Comparison of ENCODE assay signal across 16 cellular contexts in the genomic region with DNA sequence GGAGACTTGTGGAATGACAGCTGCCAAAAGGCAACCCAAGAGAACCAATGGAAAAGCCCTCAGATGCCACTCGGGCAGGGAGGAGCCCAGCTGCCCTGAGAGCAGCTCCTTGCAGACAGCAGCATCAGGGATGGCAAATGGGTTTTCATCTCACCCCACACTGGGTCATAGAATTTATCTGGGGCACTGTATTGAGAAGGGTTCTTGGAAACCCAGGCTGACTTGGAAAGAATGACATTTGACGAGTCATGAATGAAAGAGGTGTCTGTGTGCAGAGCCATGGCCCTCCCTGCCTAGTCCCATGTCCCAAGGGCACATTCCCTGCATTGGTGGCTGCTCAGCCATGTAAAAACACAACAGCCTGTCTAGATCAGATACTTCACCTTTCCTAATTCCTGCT.
DNase-seq lines count a peak whose midpoint lies in the region; ATAC-seq and TF ChIP-seq lines count a peak whose summit lies in the region.
"Had no signal": no experiment of that assay in that cellular context is flagged by ENCODE, and none has a peak within 500 bp of the region (broad histone marks: within the 10 kb centered on the region; RNA-seq: fewer than 3 reads in every experiment).

No MANE protein-coding gene starts in this region.

- no peaks in the 10 kb centered on the region for H3K79me2 ChIP-seq in PC-3 (ENCODE audit: low read length)

- no peaks in the 10 kb centered on the region for H3K27me3 ChIP-seq in CD4-positive, alpha-beta T cell (ENCODE audit: control insufficient read depth, insufficient read depth, low read length)
- H3K27me3 ChIP-seq in PC-3 (ENCODE audit: low read length) = no peaks in the 10 kb centered on the region
- H3K27me3 ChIP-seq: brain microvascular endothelial cell, testis had no signal

- no peaks in the 10 kb centered on the region for H3F3A ChIP-seq in PC-3 (ENCODE audit: low read length, unreplicated experiment)

- intact Hi-C loops in CD4-positive, alpha-beta T cell (cut with DNase I, micrococcal nuclease) = loop anchor here (5.0 to 10.0 kb wide), 4 partner anchors 107 to 236 kb away; no protein-coding TSS in a partner anchor
- intact Hi-C loops in PC-3 (cut with micrococcal nuclease) = no loop called here

- POLR2A ChIA-PET in CD4-positive, alpha-beta T cell (lab: Charles Lee) = interaction anchor here (0.6 to 2.0 kb wide), 11 partner anchors 9 to 367 kb away, joined by 3 to 38 read pairs (median 4); partner anchors contain the start of gene BHLHE40
- POLR2A ChIA-PET in PC-3 (lab: Charles Lee; ENCODE audit: unreplicated experiment) = no interaction called here
- POLR2A ChIA-PET in naive thymus-derived CD8-positive, alpha-beta T cell (lab: Charles Lee) = interaction anchor here (1.0 to 2.0 kb wide), 5 partner anchors 9 to 159 kb away, joined by 3 to 8 read pairs (median 5); partner anchors contain the start of gene BHLHE40
- POLR2A ChIA-PET in HEK293T (lab: Yijun Ruan, JAX) = no interaction called here

- H2AFZ ChIP-seq in PC-3 (ENCODE audit: low read length) = no peak overlapping the region

- peaks cover 22% of the 10 kb centered on the region for H3K36me3 ChIP-seq in PC-3 (ENCODE audit: low read depth, low read length)
- H3K36me3 ChIP-seq: brain microvascular endothelial cell had no signal

- no peaks in the 10 kb centered on the region for H3K9me3 ChIP-seq in CD4-positive, alpha-beta T cell (ENCODE audit: control insufficient read depth, low read length)
- 0 out of 2 replicates have a peak, but pooled peaks cover 11% of the 10 kb centered on the region for H3K9me3 ChIP-seq in PC-3 (ENCODE audit: low read length)
- H3K9me3 ChIP-seq: testis had no signal

- H3K27ac Mint-ChIP-seq in CD4-positive, alpha-beta T cell = peak overlapping the region; percentile 95
- peak overlapping the region; percentile 74 to 98 (median 92) for H3K27ac Mint-ChIP-seq in naive thymus-derived CD8-positive, alpha-beta T cell

- H3K4me2 ChIP-seq in PC-3 (ENCODE audit: low read length) = no peak overlapping the region

- TF ChIP-seq CTCF in CD4-positive, alpha-beta T cell (IDR thresholded peaks at IDR 0.05) = no peak
- TF ChIP-seq CTCF in PC-3 (conservative IDR thresholded peaks at IDR 0.05; ENCODE audit: low read depth, low read length) = no peak

- H3K36me3 Mint-ChIP-seq in CD4-positive, alpha-beta T cell (ENCODE audit: low read depth) = peaks cover 48% of the 10 kb centered on the region
- peaks cover 10 to 32% (median 19%) of the 10 kb centered on the region in 3 donors for H3K36me3 Mint-ChIP-seq in naive thymus-derived CD8-positive, alpha-beta T cell

- H3K4me3 Mint-ChIP-seq in CD4-positive, alpha-beta T cell = no peak overlapping the region
- peak overlapping the region in 6 of 10 donors; percentile 19 to 62 (median 42) for H3K4me3 Mint-ChIP-seq in naive thymus-derived CD8-positive, alpha-beta T cell
- H3K4me3 Mint-ChIP-seq: nephron had no signal

- CTCF ChIA-PET in CD4-positive, alpha-beta T cell (lab: Charles Lee) = interaction anchor here (1.0 to 2.0 kb wide), 10 partner anchors 17 to 236 kb away, joined by 3 to 20 read pairs (median 5); partner anchors contain the start of gene BHLHE40
- CTCF ChIA-PET in PC-3 (lab: Charles Lee) = no interaction called here
- CTCF ChIA-PET in HEK293T (lab: Yijun Ruan, JAX) = no interaction called here

- no peak overlapping the region for H3K4me3 ChIP-seq in PC-3 (ENCODE audit: low read length)
- H3K4me3 ChIP-seq: testis had no signal

- peaks cover 2% of the 10 kb centered on the region for H3K9me3 Mint-ChIP-seq in CD4-positive, alpha-beta T cell
- H3K9me3 Mint-ChIP-seq in naive thymus-derived CD8-positive, alpha-beta T cell = peaks cover 0 to 4% (median 0%) of the 10 kb centered on the region in 9 donors

- no peak overlapping the region for H3K9ac ChIP-seq in PC-3 (ENCODE audit: low read length)

- no peaks in the 10 kb centered on the region for H3K9me2 ChIP-seq in PC-3 (replicated peaks; ENCODE audit: low read length)

- ATAC-seq in CD4-positive, alpha-beta T cell (ENCODE audit: poor library complexity) = no peak
- no peak for ATAC-seq in PC-3
- peak in 1 of 2 donors; percentile 1 for ATAC-seq in naive thymus-derived CD8-positive, alpha-beta T cell
- ATAC-seq: HCT116 had no signal

- H3K27me3 Mint-ChIP-seq in CD4-positive, alpha-beta T cell = no peaks in the 10 kb centered on the region
- no peaks in the 10 kb centered on the region for H3K27me3 Mint-ChIP-seq in naive thymus-derived CD8-positive, alpha-beta T cell

- no peaks in the 10 kb centered on the region for H4K20me1 ChIP-seq in PC-3 (ENCODE audit: low read length)

- H3K4me1 Mint-ChIP-seq in CD4-positive, alpha-beta T cell (ENCODE audit: low read depth) = peaks cover 68% of the 10 kb centered on the region
- H3K4me1 Mint-ChIP-seq in naive thymus-derived CD8-positive, alpha-beta T cell = peaks cover 43 to 71% (median 61%) of the 10 kb centered on the region in 4 donors

- H3K4me1 ChIP-seq in PC-3 (ENCODE audit: insufficient read depth, low read length) = peaks cover 41% of the 10 kb centered on the region

- DNase-seq in CD4-positive, alpha-beta T cell = no peak
- DNase-seq in PC-3 (peak; percentile 49), NCI-H187 (lab: John Stamatoyannopoulos, UW) (no peak), HEK293T (ENCODE audit: extremely low spot score) (no peak), EL (no peak), UCSD-AML1 (lab: John Stamatoyannopoulos, UW; ENCODE audit: unreplicated experiment) (no peak)
- peak; percentile 20 for DNase-seq in activated naive CD4-positive, alpha-beta T cell treated with anti-CD3 and anti-CD28 coated beads, Interleukin-2, amount 50 U/mL, for 16 hours
- DNase-seq in naive thymus-derived CD8-positive, alpha-beta T cell = no peak
- DNase-seq: brain microvascular endothelial cell, erythroblast, MV-4-11, NCI-H510A treated with DMSO at 0.1 percent for 48 hours, Right ventricle myocardium superior, testis had no signal

- no TSS peak for BruUV-seq in PC-3 (replicated peaks; lab: Mats Ljungman, UMichigan)

- H3K27ac ChIP-seq in CD4-positive, alpha-beta T cell (ENCODE audit: low read depth, low read length) = peak overlapping the region; percentile 55
- no peak overlapping the region for H3K27ac ChIP-seq in PC-3 (ENCODE audit: low read length)
- H3K27ac ChIP-seq: brain microvascular endothelial cell, testis had no signal

TF ChIP-seq in HEK293T, 16 proteins besides CTCF, POLR2A, EP300 and RAD21:
- TF ChIP-seq TARDBP (IDR thresholded peaks at IDR 0.05) = no peak
- TF ChIP-seq HDGF (IDR thresholded peaks at IDR 0.05; ENCODE audit: borderline replicate concordance) = no peak
- no peak for TF ChIP-seq ARNT (IDR thresholded peaks at IDR 0.05)
- TF ChIP-seq BHLHE40 (IDR thresholded peaks at IDR 0.05; ENCODE audit: borderline replicate concordance) = no peak
- no peak for TF ChIP-seq L3MBTL2 (conservative IDR thresholded peaks at IDR 0.05)
- TF ChIP-seq ELF4 (IDR thresholded peaks at IDR 0.05) = no peak
- TF ChIP-seq FOXM1 (IDR thresholded peaks at IDR 0.05; ENCODE audit: borderline replicate concordance) = no peak
- TF ChIP-seq PKNOX1 (IDR thresholded peaks at IDR 0.05) = no peak
- no peak for TF ChIP-seq SUZ12 (IDR thresholded peaks at IDR 0.05)
- no peak for TF ChIP-seq NFRKB (IDR thresholded peaks at IDR 0.05)
- TF ChIP-seq CTBP1 (IDR thresholded peaks at IDR 0.05; ENCODE audit: borderline replicate concordance) = no peak
- no peak for TF ChIP-seq FOXK2 (IDR thresholded peaks at IDR 0.05)
- TF ChIP-seq FOXA1 (IDR thresholded peaks at IDR 0.05) = no peak
- no peak for TF ChIP-seq SP1 (IDR thresholded peaks at IDR 0.05)
TF ChIP-seq in HEK293T: peak in this region for 0.

Comparison
In these comparisons a context has a peak if more than half of its experiments do, and no peak if none do; other contexts are left out.
1. DNase-seq: peak in PC-3 (single experiment) and activated naive CD4-positive, alpha-beta T cell treated with anti-CD3 and anti-CD28 coated beads, Interleukin-2, amount 50 U/mL, for 16 hours (single experiment); none in CD4-positive, alpha-beta T cell (0 of 10), naive thymus-derived CD8-positive, alpha-beta T cell (0 of 10), NCI-H187 (0 of 2), HEK293T (single experiment), EL (single experiment) and UCSD-AML1 (single experiment).
2. POLR2A ChIA-PET loops: an anchor here in CD4-positive, alpha-beta T cell (0.6 to 2.0 kb wide) and naive thymus-derived CD8-positive, alpha-beta T cell (1.0 to 2.0 kb wide); none called in PC-3 and HEK293T.